Comparison of ENCODE assay signal across 1 cellular context in the genomic region with DNA sequence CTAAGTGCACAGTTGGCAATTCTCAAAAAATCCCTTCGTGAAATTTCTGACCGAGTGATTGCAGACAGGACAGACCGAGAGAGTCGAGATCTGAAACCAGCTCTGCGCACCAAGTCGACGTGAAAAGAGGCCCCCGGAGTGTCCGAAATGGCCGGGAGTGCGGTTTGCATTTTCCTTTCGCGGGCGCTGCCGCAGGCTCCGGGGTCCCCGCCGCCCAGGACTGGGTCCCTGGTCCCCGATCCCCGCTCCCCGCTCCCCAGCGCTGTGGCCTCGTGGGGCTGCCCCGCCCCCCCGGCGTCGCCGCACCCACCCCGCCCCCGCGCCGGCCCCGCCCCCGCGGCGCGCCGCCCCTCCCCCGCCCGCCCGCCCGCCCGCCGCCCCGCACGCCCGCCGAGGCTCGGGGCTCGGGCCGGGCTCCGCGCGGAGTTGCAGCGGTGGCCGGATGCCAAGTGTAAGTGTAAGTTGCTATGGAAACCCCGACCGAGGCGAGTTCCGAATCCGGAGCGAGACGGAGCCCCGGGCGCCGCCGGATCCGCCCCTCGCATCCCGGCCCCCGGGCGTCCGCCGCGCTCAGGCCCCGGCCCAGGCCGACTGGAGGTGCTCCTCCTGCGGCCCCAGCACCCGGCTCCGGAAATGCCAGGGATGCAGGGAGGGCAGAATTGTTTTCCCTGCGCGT.
A peak's percentile ranks its signal among the peaks of the same experiment; 100 is the strongest.
TF ChIP-seq lines count a peak whose summit lies in the region.

No MANE protein-coding gene starts in this region.

TF ChIP-seq in HEK293, 187 proteins besides CTCF, POLR2A, EP300 and RAD21 (continued from another document):
- TF ChIP-seq MYNN (tag by site-specific recombination; IDR thresholded peaks at IDR 0.05; ENCODE audit: borderline replicate concordance) (no peak), ZSCAN18 (tag by site-specific recombination; IDR thresholded peaks at IDR 0.05) (no peak), ZNF747 (tag by site-specific recombination; IDR thresholded peaks at IDR 0.05) (no peak), SP3 (tag by site-specific recombination; IDR thresholded peaks at IDR 0.05) (no peak), GLIS2 (tag by site-specific recombination; IDR thresholded peaks at IDR 0.05) (peak; percentile 12; the same call in 1 of the 2 replicates), ZNF580 (tag by site-specific recombination; IDR thresholded peaks at IDR 0.05) (no peak), KLF1 (tag by site-specific recombination; IDR thresholded peaks at IDR 0.05) (no peak), ZNF791 (tag by site-specific recombination; IDR thresholded peaks at IDR 0.05) (no peak), ZNF398 (tag by site-specific recombination; IDR thresholded peaks at IDR 0.05) (no peak), ZNF488 (tag by site-specific recombination; IDR thresholded peaks at IDR 0.05) (no peak), ZNF335 (tag by site-specific recombination; conservative IDR thresholded peaks at IDR 0.05) (0 out of 2 replicates have a peak, but pooled peaks have one; percentile 56), REPIN1 (tag by site-specific recombination; IDR thresholded peaks at IDR 0.05; ENCODE audit: low read depth) (no peak), ZBTB17 (tag by site-specific recombination; IDR thresholded peaks at IDR 0.05) (peak; percentile 61; the same call in 1 of the 2 replicates), ZNF555 (tag by site-specific recombination; conservative IDR thresholded peaks at IDR 0.05) (no peak), ZNF157 (tag by site-specific recombination; IDR thresholded peaks at IDR 0.05) (no peak), ZNF274 (IDR thresholded peaks at IDR 0.05; ENCODE audit: low read length) (no peak), ZNF274 (tag by site-specific recombination; IDR thresholded peaks at IDR 0.05; ENCODE audit: borderline replicate concordance) (no peak), ZNF513 (tag by site-specific recombination; IDR thresholded peaks at IDR 0.05) (no peak), ZNF777 (tag by site-specific recombination; IDR thresholded peaks at IDR 0.05; ENCODE audit: borderline replicate concordance) (no peak), ZNF10 (tag by site-specific recombination; IDR thresholded peaks at IDR 0.05) (0 out of 2 replicates have a peak, but pooled peaks have one; percentile 20), ZNF501 (tag by site-specific recombination; IDR thresholded peaks at IDR 0.05) (no peak), ZFP37 (tag by site-specific recombination; IDR thresholded peaks at IDR 0.05) (no peak), ZNF785 (tag by site-specific recombination; IDR thresholded peaks at IDR 0.05) (no peak), ZBTB48 (tag by site-specific recombination; IDR thresholded peaks at IDR 0.05) (no peak), ZIC2 (tag by site-specific recombination; IDR thresholded peaks at IDR 0.05) (no peak), ZFHX2 (tag by site-specific recombination; conservative IDR thresholded peaks at IDR 0.05) (no peak), ZNF585B (tag by site-specific recombination; IDR thresholded peaks at IDR 0.05) (no peak), MEIS1 (CRISPR knock-in tag; IDR thresholded peaks at IDR 0.05; ENCODE audit: borderline replicate concordance) (no peak), ZNF324 (tag by site-specific recombination; IDR thresholded peaks at IDR 0.05) (no peak), TSHZ1 (tag by site-specific recombination; IDR thresholded peaks at IDR 0.05; ENCODE audit: borderline replicate concordance) (no peak)
- TF ChIP-seq, protein P1, sequence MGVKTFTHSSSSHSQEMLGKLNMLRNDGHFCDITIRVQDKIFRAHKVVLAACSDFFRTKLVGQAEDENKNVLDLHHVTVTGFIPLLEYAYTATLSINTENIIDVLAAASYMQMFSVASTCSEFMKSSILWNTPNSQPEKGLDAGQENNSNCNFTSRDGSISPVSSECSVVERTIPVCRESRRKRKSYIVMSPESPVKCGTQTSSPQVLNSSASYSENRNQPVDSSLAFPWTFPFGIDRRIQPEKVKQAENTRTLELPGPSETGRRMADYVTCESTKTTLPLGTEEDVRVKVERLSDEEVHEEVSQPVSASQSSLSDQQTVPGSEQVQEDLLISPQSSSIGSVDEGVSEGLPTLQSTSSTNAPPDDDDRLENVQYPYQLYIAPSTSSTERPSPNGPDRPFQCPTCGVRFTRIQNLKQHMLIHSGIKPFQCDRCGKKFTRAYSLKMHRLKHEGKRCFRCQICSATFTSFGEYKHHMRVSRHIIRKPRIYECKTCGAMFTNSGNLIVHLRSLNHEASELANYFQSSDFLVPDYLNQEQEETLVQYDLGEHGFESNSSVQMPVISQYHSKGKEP (tag by site-specific recombination; IDR thresholded peaks at IDR 0.05), result peak; percentile 52
- TF ChIP-seq, protein P2, sequence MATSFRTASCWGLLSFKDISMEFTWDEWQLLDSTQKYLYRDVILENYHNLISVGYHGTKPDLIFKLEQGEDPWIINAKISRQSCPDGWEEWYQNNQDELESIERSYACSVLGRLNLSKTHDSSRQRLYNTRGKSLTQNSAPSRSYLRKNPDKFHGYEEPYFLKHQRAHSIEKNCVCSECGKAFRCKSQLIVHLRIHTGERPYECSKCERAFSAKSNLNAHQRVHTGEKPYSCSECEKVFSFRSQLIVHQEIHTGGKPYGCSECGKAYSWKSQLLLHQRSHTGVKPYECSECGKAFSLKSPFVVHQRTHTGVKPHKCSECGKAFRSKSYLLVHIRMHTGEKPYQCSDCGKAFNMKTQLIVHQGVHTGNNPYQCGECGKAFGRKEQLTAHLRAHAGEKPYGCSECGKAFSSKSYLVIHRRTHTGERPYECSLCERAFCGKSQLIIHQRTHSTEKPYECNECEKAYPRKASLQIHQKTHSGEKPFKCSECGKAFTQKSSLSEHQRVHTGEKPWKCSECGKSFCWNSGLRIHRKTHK (tag by site-specific recombination; IDR thresholded peaks at IDR 0.05), result no peak
